In genomic region chr4:143813431-143814154, GRCh38 we compare ENCODE assay signal across 4 cellular contexts.
TF ChIP-seq lines count a peak whose summit lies in the region.

No MANE protein-coding gene starts in this region.

TF ChIP-seq in IMR-90, 13 proteins besides CTCF, POLR2A, EP300 and RAD21:
- peak; percentile 84 for TF ChIP-seq MAFK (IDR thresholded peaks at IDR 0.05; ENCODE audit: low read depth, low read length)

TF ChIP-seq in K562, 482 proteins besides CTCF, POLR2A, EP300 and RAD21:
- peak; percentile 86 for TF ChIP-seq MAFK (IDR thresholded peaks at IDR 0.05; ENCODE audit: low read length)
- TF ChIP-seq ZNF316 (IDR thresholded peaks at IDR 0.05) = peak; percentile 84
- peak; percentile 71 for TF ChIP-seq C11orf30 (IDR thresholded peaks at IDR 0.05; ENCODE audit: low read depth)
- peak; percentile 73 for TF ChIP-seq NFE2 (IDR thresholded peaks at IDR 0.05; ENCODE audit: low read depth)
- peak; percentile 79 for TF ChIP-seq MAFF (IDR thresholded peaks at IDR 0.05; ENCODE audit: low read length)
- TF ChIP-seq ZBTB33 (CRISPR knock-in tag; IDR thresholded peaks at IDR 0.05) = peak; percentile 21; the same call in 1 of the 2 replicates
- peak; percentile 54; the same call in 1 of the 2 replicates for TF ChIP-seq MAFG (tag; conservative IDR thresholded peaks at IDR 0.05)
TF ChIP-seq in K562: peak in this region for 7; not testable (repeated sequence) for 475.

TF ChIP-seq in H1, 55 proteins besides CTCF, POLR2A, EP300 and RAD21:
- TF ChIP-seq MAFK (IDR thresholded peaks at IDR 0.05; ENCODE audit: low read depth, low read length) = peak; percentile 69; the same call in 1 of the 2 replicates

TF ChIP-seq in HepG2, 621 proteins besides CTCF, POLR2A, EP300 and RAD21:
- peak; percentile 63; the same call in 1 of the 2 replicates for TF ChIP-seq MAFF (IDR thresholded peaks at IDR 0.05; ENCODE audit: low read depth, low read length)
- peak; percentile 30 to 86; a peak in 3 of 4 replicates for TF ChIP-seq MAFK (conservative IDR thresholded peaks at IDR 0.05 in 1 of 2, IDR thresholded peaks at IDR 0.05 in 1 of 2; ENCODE audit: low read length in 2 of 2)
